1 cellular context compared by ENCODE assay signal in the genomic region with DNA sequence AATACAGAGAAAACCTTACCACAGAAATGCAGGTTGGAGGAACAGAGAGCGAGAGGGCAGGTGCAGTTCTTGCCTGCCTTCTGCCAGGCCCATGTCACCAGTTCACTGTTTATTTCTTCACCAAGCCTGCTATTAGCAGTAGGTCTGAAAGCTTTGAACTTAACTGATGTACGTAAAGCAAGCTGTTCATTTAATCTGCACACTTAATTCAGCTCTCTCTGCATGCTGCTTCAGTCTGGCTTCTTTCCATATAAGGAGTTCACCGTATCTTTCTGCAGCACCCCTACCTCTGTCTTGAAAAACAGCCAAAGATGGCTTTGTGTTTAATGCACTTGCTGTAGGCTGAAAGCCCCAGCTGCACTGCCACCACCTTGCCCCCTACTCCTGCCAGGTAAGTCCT.
TF ChIP-seq lines count a peak whose summit lies in the region.

No MANE protein-coding gene starts in this region.

TF ChIP-seq in GM23338, 12 proteins besides CTCF, POLR2A, EP300 and RAD21 (continued from another document):
- no peak for TF ChIP-seq ZNF462 (CRISPR knock-in tag; IDR thresholded peaks at IDR 0.05)
- no peak for TF ChIP-seq CREB1 (CRISPR knock-in tag; IDR thresholded peaks at IDR 0.05; ENCODE audit: low read depth)
- TF ChIP-seq, protein P1, sequence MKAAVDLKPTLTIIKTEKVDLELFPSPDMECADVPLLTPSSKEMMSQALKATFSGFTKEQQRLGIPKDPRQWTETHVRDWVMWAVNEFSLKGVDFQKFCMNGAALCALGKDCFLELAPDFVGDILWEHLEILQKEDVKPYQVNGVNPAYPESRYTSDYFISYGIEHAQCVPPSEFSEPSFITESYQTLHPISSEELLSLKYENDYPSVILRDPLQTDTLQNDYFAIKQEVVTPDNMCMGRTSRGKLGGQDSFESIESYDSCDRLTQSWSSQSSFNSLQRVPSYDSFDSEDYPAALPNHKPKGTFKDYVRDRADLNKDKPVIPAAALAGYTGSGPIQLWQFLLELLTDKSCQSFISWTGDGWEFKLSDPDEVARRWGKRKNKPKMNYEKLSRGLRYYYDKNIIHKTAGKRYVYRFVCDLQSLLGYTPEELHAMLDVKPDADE (IDR thresholded peaks at IDR 0.05), result no peak
- no peak for TF ChIP-seq POLR2AphosphoS5 (IDR thresholded peaks at IDR 0.05; ENCODE audit: low read depth)
- no peak for TF ChIP-seq ZNF114 (CRISPR knock-in tag; IDR thresholded peaks at IDR 0.05)
- no peak for TF ChIP-seq STAT1 (IDR thresholded peaks at IDR 0.05; ENCODE audit: unreplicated experiment)
- no peak for TF ChIP-seq EZH2 (IDR thresholded peaks at IDR 0.05; ENCODE audit: low read depth, unreplicated experiment)
- TF ChIP-seq JUNB (IDR thresholded peaks at IDR 0.05; ENCODE audit: unreplicated experiment), result no peak
- TF ChIP-seq REST (IDR thresholded peaks at IDR 0.05; ENCODE audit: unreplicated experiment), result no peak
- no peak for TF ChIP-seq NANOG (IDR thresholded peaks at IDR 0.05; ENCODE audit: borderline replicate concordance)
